9 cellular contexts compared by ENCODE assay signal in the genomic region with DNA sequence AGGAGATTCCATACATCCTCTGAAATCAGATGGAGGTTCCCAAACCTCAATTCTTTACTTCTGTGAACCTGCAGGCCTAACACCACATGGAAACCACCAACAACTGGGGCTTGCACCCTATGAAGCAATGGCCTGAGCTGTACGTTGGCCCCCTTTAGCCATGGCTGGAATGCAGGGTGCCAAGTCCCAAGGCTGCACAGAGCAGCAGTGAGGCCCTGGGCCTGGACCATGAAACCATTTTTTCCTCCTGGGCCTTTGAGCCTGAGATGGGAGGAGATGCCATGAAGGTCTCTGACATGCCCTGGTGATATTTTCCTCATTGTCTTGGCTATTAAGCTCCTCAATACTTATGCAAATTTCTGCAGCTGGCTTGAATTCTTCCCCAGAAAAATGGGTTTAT.
"Had no signal": no experiment of that assay in that cellular context is flagged by ENCODE, and none has a peak within 500 bp of the region (broad histone marks: within the 10 kb centered on the region; RNA-seq: fewer than 3 reads in every experiment).

No MANE protein-coding gene starts in this region.

- H3K9me3 ChIP-seq: HAP-1 had no signal

- H3K4me3 ChIP-seq: GM23248, GM23338, HAP-1 had no signal

- DNase-seq: GM23248, GOT3, H7, H9, HCEC 1CT, HFFc6 had no signal

- H3K36me3 ChIP-seq: HAP-1 had no signal

- H3K27ac ChIP-seq: GM23248 had no signal

- ATAC-seq: GM23338, HCT116 had no signal

- H3K4me1 ChIP-seq: HAP-1 had no signal
